8 cellular contexts compared by ENCODE assay signal in the genomic region with DNA sequence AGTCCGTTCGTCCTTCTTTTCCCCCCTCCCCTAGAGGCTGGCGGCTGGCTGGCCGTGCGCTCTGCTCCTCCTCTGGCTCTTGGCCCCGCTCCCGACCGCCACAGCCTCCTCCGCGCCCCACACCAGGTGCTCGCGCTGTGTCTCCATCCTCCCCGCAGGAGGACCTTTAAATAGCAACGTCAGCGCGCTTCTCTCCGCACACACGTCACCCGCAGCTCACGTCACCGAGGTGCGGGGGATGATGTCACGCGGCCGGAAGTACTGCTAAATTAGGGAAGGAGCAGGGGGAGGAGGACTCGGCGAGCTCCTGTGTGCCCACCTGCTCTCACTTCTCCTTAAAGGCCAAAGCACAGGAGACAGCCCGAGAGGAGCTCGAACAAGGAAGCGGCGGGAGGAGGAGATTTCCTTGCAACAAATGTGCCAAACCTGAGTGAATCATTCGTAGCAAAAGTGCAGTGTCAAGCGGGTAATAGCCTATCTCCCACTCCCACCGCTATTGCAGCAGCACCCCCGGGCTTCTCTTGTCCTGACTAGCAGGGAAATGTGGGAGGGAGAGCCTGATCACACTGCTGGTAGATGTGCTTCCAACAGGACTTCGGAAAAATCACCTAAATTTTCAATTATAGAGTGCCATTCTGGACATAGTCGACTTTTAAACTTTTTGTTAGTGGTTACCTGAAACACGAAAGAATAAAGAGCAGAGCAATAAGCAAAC. TPM values are rescaled to one million over a fixed set of nuclear protein-coding genes. Genes with fewer than 3 reads are reported as not detected.
DNase-seq lines count a peak whose midpoint lies in the region; ATAC-seq and TF ChIP-seq lines count a peak whose summit lies in the region.

No MANE protein-coding gene starts in this region.

- CTCF ChIA-PET in SK-N-SH (lab: Yijun Ruan, JAX) = interaction anchor here (0.9 to 1.4 kb wide), 4 partner anchors 31 to 493 kb away, joined by 3 to 8 read pairs (median 4); no protein-coding TSS in a partner anchor

- no peaks in the 10 kb centered on the region for H4K20me1 ChIP-seq in SK-N-SH (ENCODE audit: insufficient read depth)

- peak; percentile 34 for TF ChIP-seq POLR2A in NB4 (IDR thresholded peaks at IDR 0.05; ENCODE audit: extremely low read depth, insufficient read length)

- TF ChIP-seq EP300 in SK-N-SH (IDR thresholded peaks at IDR 0.05; ENCODE audit: borderline replicate concordance in 1 of 2, low read depth in 1 of 2, low read length in 1 of 2) = peak in 1 of 2 experiments; percentile 5; a peak in 1 of 4 replicates

- no peak for TF ChIP-seq RAD21 in SK-N-SH (IDR thresholded peaks at IDR 0.05; ENCODE audit: low read length)

- peak overlapping the region; percentile 85 to 98 for H3K27ac ChIP-seq in SK-N-SH (ENCODE audit: low read depth in 2 of 2, low read length in 1 of 2)
- H3K27ac ChIP-seq in thoracic aorta = peak overlapping the region; percentile 90 to 94

- H3K27me3 Mint-ChIP-seq in activated naive CD8-positive, alpha-beta T cell = peaks cover 7% of the 10 kb centered on the region
- H3K27me3 Mint-ChIP-seq in glutamatergic neuron (ENCODE audit: unreplicated experiment) = peaks cover 4% of the 10 kb centered on the region

- H3K79me2 ChIP-seq in SK-N-SH (ENCODE audit: insufficient read depth) = peaks cover 28% of the 10 kb centered on the region

- H3K9me3 ChIP-seq in SK-N-SH (no peaks in the 10 kb centered on the region), thoracic aorta (no peaks in the 10 kb centered on the region)

- H3K4me3 Mint-ChIP-seq in activated naive CD8-positive, alpha-beta T cell = peak overlapping the region; percentile 94
- peak overlapping the region; percentile 90 for H3K4me3 Mint-ChIP-seq in glutamatergic neuron (ENCODE audit: unreplicated experiment)

- H3K4me3 ChIP-seq in GM08714 (ENCODE audit: low read length) (peak overlapping the region; percentile 76), NB4 (ENCODE audit: low read depth, low read length) (peak overlapping the region; percentile 64), SK-N-SH (ENCODE audit: low read depth in 2 of 2, low read length in 1 of 2) (peak overlapping the region; percentile 74 to 88), thoracic aorta (peak overlapping the region; percentile 80)

- TF ChIP-seq CTCF in NB4 (IDR thresholded peaks at IDR 0.05; ENCODE audit: low read depth, low read length) = no peak
- no peak for TF ChIP-seq CTCF in SK-N-SH (IDR thresholded peaks at IDR 0.05)
- no peak for TF ChIP-seq CTCF in glutamatergic neuron (IDR thresholded peaks at IDR 0.05; ENCODE audit: partially characterized antibody, unreplicated experiment)
- TF ChIP-seq CTCF in omental fat pad (IDR thresholded peaks at IDR 0.05) = no peak
- TF ChIP-seq CTCF in thoracic aorta (IDR thresholded peaks at IDR 0.05) = no peak

- peaks cover 44% of the 10 kb centered on the region for H3K4me1 Mint-ChIP-seq in activated naive CD8-positive, alpha-beta T cell (ENCODE audit: low read depth)
- peaks cover 17% of the 10 kb centered on the region for H3K4me1 Mint-ChIP-seq in glutamatergic neuron (ENCODE audit: low read depth, unreplicated experiment)

- DNase-seq in NB4 (ENCODE audit: low read depth) (peak; percentile 96), SK-N-SH (peak; percentile 89), glutamatergic neuron (peak; percentile 91), omental fat pad (ENCODE audit: low spot score) (peak; percentile 85), thoracic aorta (ENCODE audit: low spot score) (peak; percentile 74)

- H3K36me3 Mint-ChIP-seq in activated naive CD8-positive, alpha-beta T cell = peaks cover 3% of the 10 kb centered on the region
- H3K36me3 Mint-ChIP-seq in glutamatergic neuron (ENCODE audit: unreplicated experiment) = no peaks in the 10 kb centered on the region

- no peaks in the 10 kb centered on the region for H3K36me3 ChIP-seq in SK-N-SH (replicated peaks in 1 of 2; ENCODE audit: control insufficient read depth in 1 of 2, insufficient read depth in 2 of 2, low read length in 1 of 2)
- H3K36me3 ChIP-seq in thoracic aorta = no peaks in the 10 kb centered on the region

- peak overlapping the region; percentile 77 for H3K9ac ChIP-seq in SK-N-SH

- H3K4me1 ChIP-seq in SK-N-SH (ENCODE audit: control insufficient read depth in 1 of 2, insufficient read depth in 2 of 2, low read depth in 1 of 2, low read length in 1 of 2) = peaks cover 10 to 12% of the 10 kb centered on the region in 2 experiments; a peak in 3 of 4 replicates
- peaks cover 0 to 32% of the 10 kb centered on the region in 2 donors for H3K4me1 ChIP-seq in thoracic aorta (ENCODE audit: control insufficient read depth in 1 of 2, low read depth in 2 of 2)

- H3K27ac Mint-ChIP-seq in activated naive CD8-positive, alpha-beta T cell = peak overlapping the region; percentile 95
- peak overlapping the region; percentile 97 for H3K27ac Mint-ChIP-seq in glutamatergic neuron (ENCODE audit: unreplicated experiment)

- POLR2A ChIA-PET in SK-N-SH (lab: Yijun Ruan, JAX) = interaction anchor here (0.7 to 2.0 kb wide), 5 partner anchors 8 to 39 kb away, joined by 3 to 8 read pairs (median 5); no protein-coding TSS in a partner anchor

- H2AFZ ChIP-seq in SK-N-SH (ENCODE audit: low read depth) = peak overlapping the region; percentile 92

- H3K9me2 ChIP-seq in SK-N-SH = no peaks in the 10 kb centered on the region

- peak; percentile 87 for ATAC-seq in HG02571 (IDR thresholded peaks at IDR 0.05; ENCODE audit: unreplicated experiment)
- peak; percentile 92 for ATAC-seq in omental fat pad (ENCODE audit: low FRiP score)
- peak; percentile 92 for ATAC-seq in thoracic aorta (ENCODE audit: insufficient number of reproducible peaks, low FRiP score, low read depth)

- H3K9me3 Mint-ChIP-seq in activated naive CD8-positive, alpha-beta T cell (ENCODE audit: low read depth) = no peaks in the 10 kb centered on the region
- peaks cover 7% of the 10 kb centered on the region for H3K9me3 Mint-ChIP-seq in glutamatergic neuron (ENCODE audit: unreplicated experiment)

- H3K4me2 ChIP-seq in SK-N-SH = peak overlapping the region; percentile 95

- no peaks in the 10 kb centered on the region for H3K27me3 ChIP-seq in SK-N-SH (ENCODE audit: insufficient read depth)
- H3K27me3 ChIP-seq in thoracic aorta (replicated peaks; ENCODE audit: insufficient read depth) = no peaks in the 10 kb centered on the region

- H3F3A ChIP-seq in SK-N-SH (replicated peaks; ENCODE audit: insufficient read depth) = peaks cover 6% of the 10 kb centered on the region

- 1% methylated on average over 29 of the region's 38 CpGs for WGBS in SK-N-SH (ENCODE audit: low lambda C conversion rate)

TF ChIP-seq in SK-N-SH, 30 proteins besides CTCF, POLR2A, EP300 and RAD21 (continues in another document):
- TF ChIP-seq GATA2 (CRISPR knock-in tag; IDR thresholded peaks at IDR 0.05) (no peak), TAF1 (IDR thresholded peaks at IDR 0.05; ENCODE audit: borderline replicate concordance, low read depth, low read length) (peak; percentile 65), SIN3A (IDR thresholded peaks at IDR 0.05; ENCODE audit: borderline replicate concordance, low read depth, low read length) (peak; percentile 77; the same call in 1 of the 2 replicates), EZH2phosphoT487 (IDR thresholded peaks at IDR 0.05; ENCODE audit: borderline replicate concordance, low read depth) (no peak), RXRA (IDR thresholded peaks at IDR 0.05; ENCODE audit: borderline replicate concordance, low read depth) (no peak), FOXM1 (IDR thresholded peaks at IDR 0.05; ENCODE audit: low read depth) (no peak), JUND (IDR thresholded peaks at IDR 0.05) (no peak), GABPA (IDR thresholded peaks at IDR 0.05; ENCODE audit: low read depth) (peak; percentile 70), RFX5 (IDR thresholded peaks at IDR 0.05; ENCODE audit: low read length) (no peak), FOXJ3 (CRISPR knock-in tag; IDR thresholded peaks at IDR 0.05) (no peak), TCF12 (IDR thresholded peaks at IDR 0.05) (peak; percentile 29; the same call in 1 of the 2 replicates), NFIC (IDR thresholded peaks at IDR 0.05; ENCODE audit: borderline replicate concordance) (0 out of 2 replicates have a peak, but pooled peaks have one; percentile 17), POLR2AphosphoS5 (IDR thresholded peaks at IDR 0.05; ENCODE audit: low read depth, low read length) (peak; percentile 84)
- TF ChIP-seq, protein P1, sequence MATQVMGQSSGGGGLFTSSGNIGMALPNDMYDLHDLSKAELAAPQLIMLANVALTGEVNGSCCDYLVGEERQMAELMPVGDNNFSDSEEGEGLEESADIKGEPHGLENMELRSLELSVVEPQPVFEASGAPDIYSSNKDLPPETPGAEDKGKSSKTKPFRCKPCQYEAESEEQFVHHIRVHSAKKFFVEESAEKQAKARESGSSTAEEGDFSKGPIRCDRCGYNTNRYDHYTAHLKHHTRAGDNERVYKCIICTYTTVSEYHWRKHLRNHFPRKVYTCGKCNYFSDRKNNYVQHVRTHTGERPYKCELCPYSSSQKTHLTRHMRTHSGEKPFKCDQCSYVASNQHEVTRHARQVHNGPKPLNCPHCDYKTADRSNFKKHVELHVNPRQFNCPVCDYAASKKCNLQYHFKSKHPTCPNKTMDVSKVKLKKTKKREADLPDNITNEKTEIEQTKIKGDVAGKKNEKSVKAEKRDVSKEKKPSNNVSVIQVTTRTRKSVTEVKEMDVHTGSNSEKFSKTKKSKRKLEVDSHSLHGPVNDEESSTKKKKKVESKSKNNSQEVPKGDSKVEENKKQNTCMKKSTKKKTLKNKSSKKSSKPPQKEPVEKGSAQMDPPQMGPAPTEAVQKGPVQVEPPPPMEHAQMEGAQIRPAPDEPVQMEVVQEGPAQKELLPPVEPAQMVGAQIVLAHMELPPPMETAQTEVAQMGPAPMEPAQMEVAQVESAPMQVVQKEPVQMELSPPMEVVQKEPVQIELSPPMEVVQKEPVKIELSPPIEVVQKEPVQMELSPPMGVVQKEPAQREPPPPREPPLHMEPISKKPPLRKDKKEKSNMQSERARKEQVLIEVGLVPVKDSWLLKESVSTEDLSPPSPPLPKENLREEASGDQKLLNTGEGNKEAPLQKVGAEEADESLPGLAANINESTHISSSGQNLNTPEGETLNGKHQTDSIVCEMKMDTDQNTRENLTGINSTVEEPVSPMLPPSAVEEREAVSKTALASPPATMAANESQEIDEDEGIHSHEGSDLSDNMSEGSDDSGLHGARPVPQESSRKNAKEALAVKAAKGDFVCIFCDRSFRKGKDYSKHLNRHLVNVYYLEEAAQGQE (IDR thresholded peaks at IDR 0.05; ENCODE audit: low read depth, low read length) = no peak
- TF ChIP-seq, protein P2, sequence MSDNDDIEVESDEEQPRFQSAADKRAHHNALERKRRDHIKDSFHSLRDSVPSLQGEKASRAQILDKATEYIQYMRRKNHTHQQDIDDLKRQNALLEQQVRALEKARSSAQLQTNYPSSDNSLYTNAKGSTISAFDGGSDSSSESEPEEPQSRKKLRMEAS (IDR thresholded peaks at IDR 0.05; ENCODE audit: low read depth) = peak; percentile 36

RNA-seq across cellular contexts. Expression of a gene that starts 0.6 kb away (rescaled TPM):
- polyA plus RNA-seq in SK-N-SH (2012; rRNA removed) = 2.2 and 2.9 TPM in 2 replicates
- polyA plus RNA-seq in SK-N-SH (2012; cell fraction: cytosol; rRNA removed) = 3.5 and 5.0 TPM in 2 replicates
- polyA plus RNA-seq in SK-N-SH (2012; cell fraction: nucleus; rRNA removed) = 1.1 and 1.7 TPM in 2 replicates
- 19.7 TPM for total RNA-seq in glutamatergic neuron (ENCODE audit: unreplicated experiment)
- 10 to 100 TPM in 2 of 4 donors, 1 to 10 TPM in 2; 3.1 to 80.5 (median 11.4) TPM for total RNA-seq in omental fat pad
- total RNA-seq in thoracic aorta = 1 to 10 TPM; 2.4 to 7.8 TPM

Comparison
In these comparisons a context has a peak if more than half of its experiments do, and no peak if none do; other contexts are left out.
1. Peak in every context shown above with its lines: DNase-seq, ATAC-seq, H3K4me3 ChIP-seq and H3K27ac ChIP-seq.